In the genomic region with DNA sequence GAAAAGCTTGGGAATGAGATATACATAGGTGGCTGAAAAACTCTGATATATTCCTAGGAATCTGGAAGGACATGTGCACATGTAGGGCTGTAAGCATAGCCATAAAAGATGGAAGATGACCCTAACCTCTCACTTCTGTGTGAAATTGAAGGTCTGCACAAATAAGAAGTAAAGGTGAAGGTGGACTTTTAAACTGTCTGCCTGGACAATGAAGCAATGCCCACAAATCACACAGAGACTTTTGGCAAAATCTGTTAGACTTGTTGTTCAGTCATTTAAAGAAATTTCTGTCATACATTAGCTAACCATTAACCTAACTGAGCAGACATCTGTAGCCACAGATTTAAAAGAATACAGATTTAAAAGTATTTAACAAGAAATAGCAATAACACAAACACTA, we compare ENCODE assay signal across 24 cellular contexts.
"Had no signal": no experiment of that assay in that cellular context is flagged by ENCODE, and none has a peak within 500 bp of the region (broad histone marks: within the 10 kb centered on the region; RNA-seq: fewer than 3 reads in every experiment).

No MANE protein-coding gene starts in this region.

- H3K4me3 ChIP-seq: coronary artery, dorsolateral prefrontal cortex, esophagus squamous epithelium, gastroesophageal sphincter, heart left ventricle, hepatocyte, left ventricle myocardium inferior, lower lobe of right lung, mucosa of descending colon had no signal

- H3K27me3 ChIP-seq: esophagus squamous epithelium, gastroesophageal sphincter, heart left ventricle, hepatocyte had no signal

- H3K9me3 ChIP-seq: esophagus squamous epithelium, heart left ventricle, left ventricle myocardium inferior, lower lobe of right lung, mucosa of descending colon had no signal

- H3K4me1 ChIP-seq: esophagus squamous epithelium, gastroesophageal sphincter, heart left ventricle, left ventricle myocardium inferior, lower lobe of right lung had no signal

- H3K79me2 ChIP-seq: hepatocyte had no signal

- ATAC-seq: esophagus mucosa, gastroesophageal sphincter, heart left ventricle, left cardiac atrium, lower lobe of right lung, mucosa of descending colon had no signal

- H2AFZ ChIP-seq: hepatocyte had no signal

- H3K4me2 ChIP-seq: hepatocyte had no signal

- H3K36me3 ChIP-seq: esophagus squamous epithelium, gastroesophageal sphincter, heart left ventricle, left ventricle myocardium inferior, lower lobe of right lung had no signal

- DNase-seq: dermis blood vessel endothelial cell; dorsolateral prefrontal cortex; effector CD4-positive, alpha-beta T cell; effector memory CD4-positive, alpha-beta T cell; erythroblast; esophagus squamous epithelium; foreskin fibroblast; heart left ventricle; hypothalamus; immature natural killer cell; islet precursor cell; kidney; kidney glomerular epithelial cell; left cardiac atrium; left ventricle myocardium inferior; lower lobe of right lung; mesenchymal stem cell; mucosa of descending colon; naive B cell had no signal

- H3K27ac ChIP-seq: coronary artery, dorsolateral prefrontal cortex, epithelial cell of prostate, esophagus squamous epithelium, gastroesophageal sphincter, heart left ventricle, hepatocyte, left ventricle myocardium inferior, lower lobe of right lung had no signal
